Comparison of ENCODE assay signal across 9 cellular contexts in genomic region chr2:112784199-112785189, GRCh38. TPM values are rescaled to one million over a fixed set of nuclear protein-coding genes. Genes with fewer than 3 reads are reported as not detected.
DNase-seq lines count a peak whose midpoint lies in the region; ATAC-seq and TF ChIP-seq lines count a peak whose summit lies in the region.
"Had no signal": no experiment of that assay in that cellular context is flagged by ENCODE, and none has a peak within 500 bp of the region (broad histone marks: within the 10 kb centered on the region; RNA-seq: fewer than 3 reads in every experiment).

A gene with protein sequence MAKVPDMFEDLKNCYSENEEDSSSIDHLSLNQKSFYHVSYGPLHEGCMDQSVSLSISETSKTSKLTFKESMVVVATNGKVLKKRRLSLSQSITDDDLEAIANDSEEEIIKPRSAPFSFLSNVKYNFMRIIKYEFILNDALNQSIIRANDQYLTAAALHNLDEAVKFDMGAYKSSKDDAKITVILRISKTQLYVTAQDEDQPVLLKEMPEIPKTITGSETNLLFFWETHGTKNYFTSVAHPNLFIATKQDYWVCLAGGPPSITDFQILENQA (minus strand): TSS chr2:112784493. CDS start chr2:112783770, 723 bp downstream.

- H3K4me3 ChIP-seq in left lung = peak within 1 kb of the TSS in 1 of 2 donors; percentile 13

- H3K36me3 ChIP-seq in left lung = no peaks in the 10 kb centered on the region

- H3K4me3 Mint-ChIP-seq in activated CD4-positive, alpha-beta memory T cell treated with anti-CD3 and anti-CD28 coated beads, Interleukin-2, amount 10 ng/mL, durations not matched to agents 7 days and 5 days = peak within 1 kb of the TSS; percentile 48

- H3K9me3 Mint-ChIP-seq in activated CD4-positive, alpha-beta memory T cell treated with anti-CD3 and anti-CD28 coated beads, Interleukin-2, amount 10 ng/mL, durations not matched to agents 7 days and 5 days = peaks cover 3% of the 10 kb centered on the region

- POLR2A ChIA-PET in activated CD4-positive, alpha-beta memory T cell treated with anti-CD3 and anti-CD28 coated beads, Interleukin-2, amount 10 ng/mL, durations not matched to agents 7 days and 5 days (lab: Charles Lee) = interaction anchor here (1.8 kb wide), 2 partner anchors 12 to 21 kb away, joined by 5 to 8 read pairs; no protein-coding TSS in a partner anchor

- no peaks in the 10 kb centered on the region for H3K9me3 ChIP-seq in left lung

- H3K27ac Mint-ChIP-seq in activated CD4-positive, alpha-beta memory T cell treated with anti-CD3 and anti-CD28 coated beads, Interleukin-2, amount 10 ng/mL, durations not matched to agents 7 days and 5 days = peak within 1 kb of the TSS; percentile 40

- peaks cover 55% of the 10 kb centered on the region for H3K4me1 Mint-ChIP-seq in activated CD4-positive, alpha-beta memory T cell treated with anti-CD3 and anti-CD28 coated beads, Interleukin-2, amount 10 ng/mL, durations not matched to agents 7 days and 5 days

- peak; percentile 75 for ATAC-seq in left lung
- ATAC-seq: left lobe of liver had no signal

- H3K27me3 ChIP-seq in left lung = no peaks in the 10 kb centered on the region

- intact Hi-C loops in left lung (cut with DNase I) = no loop called here

- peak within 1 kb of the TSS in 1 of 2 donors; percentile 35 for H3K27ac ChIP-seq in left lung

- DNase-seq in Ammon's horn (ENCODE audit: low spot score) (peak; percentile 44), HT-29 (ENCODE audit: low spot score) (peak; percentile 26), left lung (no peak), middle frontal gyrus (ENCODE audit: extremely low spot score, low spot score) (no peak), NCI-H446 treated with DMSO at 0.1 percent for 48 hours (lab: John Stamatoyannopoulos, UW) (no peak), SW480 (ENCODE audit: low spot score) (no peak)
- no peak for DNase-seq in activated CD4-positive, alpha-beta memory T cell treated with anti-CD3 and anti-CD28 coated beads, Interleukin-2, amount 10 ng/mL, durations not matched to agents 7 days and 5 days
- DNase-seq in effector CD8-positive, alpha-beta T cell (lab: John Stamatoyannopoulos, UW) = no peak

- CTCF ChIA-PET in activated CD4-positive, alpha-beta memory T cell treated with anti-CD3 and anti-CD28 coated beads, Interleukin-2, amount 10 ng/mL, durations not matched to agents 7 days and 5 days (lab: Charles Lee) = interaction anchor here (0.8 to 1.1 kb wide), 3 partner anchors 31 to 98 kb away, joined by 3 read pairs; no protein-coding TSS in a partner anchor

- H3K27me3 Mint-ChIP-seq in activated CD4-positive, alpha-beta memory T cell treated with anti-CD3 and anti-CD28 coated beads, Interleukin-2, amount 10 ng/mL, durations not matched to agents 7 days and 5 days = no peaks in the 10 kb centered on the region

- H3K4me1 ChIP-seq in left lung = peaks cover 0 to 24% of the 10 kb centered on the region in 2 donors

- no peak for TF ChIP-seq CTCF in left lung (IDR thresholded peaks at IDR 0.05)

- peaks cover 14% of the 10 kb centered on the region for H3K36me3 Mint-ChIP-seq in activated CD4-positive, alpha-beta memory T cell treated with anti-CD3 and anti-CD28 coated beads, Interleukin-2, amount 10 ng/mL, durations not matched to agents 7 days and 5 days (ENCODE audit: low read depth)

RNA-seq across cellular contexts. Expression of the gene that starts here (rescaled TPM):
- total RNA-seq in HT-29 (2014; rRNA removed; shearing (Covaris generic)) = not detected in 2 replicates
- total RNA-seq in activated CD4-positive, alpha-beta memory T cell treated with anti-CD3 and anti-CD28 coated beads, Interleukin-2, amount 10 ng/mL, durations not matched to agents 7 days and 5 days = 1 to 10 TPM; 4.8 to 5.4 TPM
- 1 to 10 TPM in 1 of 2 donors, under 1 TPM in 1; 0.50 to 2.0 TPM for total RNA-seq in left lung
- total RNA-seq: left lobe of liver had no signal

Comparison
In these comparisons a context has a peak if more than half of its experiments do, and no peak if none do; other contexts are left out.
1. Peak in DNase-seq in HT-29; RNA of the gene not detected or under 1 TPM.